8 cellular contexts compared by ENCODE assay signal in the genomic region with DNA sequence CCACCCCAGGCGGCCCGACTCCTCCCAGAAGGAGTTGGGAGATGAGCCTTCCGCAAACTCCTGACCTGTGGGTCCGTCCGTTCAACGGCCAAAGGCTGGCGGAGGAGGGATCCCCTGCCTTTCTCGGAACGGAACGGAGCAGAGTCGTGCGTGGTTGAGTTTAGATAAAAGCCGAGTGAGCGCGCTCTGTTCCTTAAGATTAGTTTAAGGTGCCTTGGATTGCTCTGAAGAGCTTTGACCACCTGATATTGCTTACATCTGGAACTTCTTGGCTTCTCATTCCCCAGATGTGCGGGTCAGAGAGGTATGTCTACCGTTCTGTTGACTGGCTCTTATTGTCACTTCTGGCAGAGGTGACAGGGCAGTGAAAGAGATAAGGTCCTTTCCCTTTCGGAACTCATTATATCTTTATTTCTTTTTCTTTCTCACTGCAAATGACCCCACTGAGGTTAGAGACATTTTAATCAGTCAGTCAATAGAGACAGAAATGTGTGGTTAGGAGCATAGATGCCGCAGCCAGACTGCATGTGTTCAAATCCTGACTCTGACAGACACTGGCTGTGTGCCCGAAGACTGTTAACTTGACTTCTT. TPM values are rescaled to one million over a fixed set of nuclear protein-coding genes. Genes with fewer than 3 reads are reported as not detected.
A peak's percentile ranks its signal among the peaks of the same experiment; 100 is the strongest.
DNase-seq lines count a peak whose midpoint lies in the region; ATAC-seq and TF ChIP-seq lines count a peak whose summit lies in the region.

A gene with protein sequence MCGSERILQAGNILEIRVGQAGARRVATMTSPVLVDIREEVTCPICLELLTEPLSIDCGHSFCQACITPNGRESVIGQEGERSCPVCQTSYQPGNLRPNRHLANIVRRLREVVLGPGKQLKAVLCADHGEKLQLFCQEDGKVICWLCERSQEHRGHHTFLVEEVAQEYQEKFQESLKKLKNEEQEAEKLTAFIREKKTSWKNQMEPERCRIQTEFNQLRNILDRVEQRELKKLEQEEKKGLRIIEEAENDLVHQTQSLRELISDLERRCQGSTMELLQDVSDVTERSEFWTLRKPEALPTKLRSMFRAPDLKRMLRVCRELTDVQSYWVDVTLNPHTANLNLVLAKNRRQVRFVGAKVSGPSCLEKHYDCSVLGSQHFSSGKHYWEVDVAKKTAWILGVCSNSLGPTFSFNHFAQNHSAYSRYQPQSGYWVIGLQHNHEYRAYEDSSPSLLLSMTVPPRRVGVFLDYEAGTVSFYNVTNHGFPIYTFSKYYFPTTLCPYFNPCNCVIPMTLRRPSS (plus strand): TSS at position 27 of the 591 bp plus-strand sequence. CDS start 261 bp downstream, at position 288.

- H3K4me1 ChIP-seq in skeletal muscle tissue (ENCODE audit: control insufficient read depth in 3 of 3, insufficient read depth in 3 of 3, low read length in 3 of 3): peaks cover 0 to 5% (median 3%) of the 10 kb centered on the region in 3 donors

- no peaks in the 10 kb centered on the region for H3K27me3 ChIP-seq in skeletal muscle tissue (ENCODE audit: control insufficient read depth in 3 of 3, insufficient read depth in 3 of 3, low read length in 3 of 3)

- H3K36me3 ChIP-seq in skeletal muscle tissue (ENCODE audit: control insufficient read depth in 3 of 3, insufficient read depth in 3 of 3, low read length in 3 of 3): no peaks in the 10 kb centered on the region

- in situ Hi-C loops in astrocyte of the spinal cord (cut with HindIII; ENCODE audit: low sequenced_read_pairs): no loop called here

- ATAC-seq in GM19023 (IDR thresholded peaks at IDR 0.05; ENCODE audit: unreplicated experiment): peak; percentile 50

- no peak within 1 kb of the TSS for H3K27ac ChIP-seq in skeletal muscle tissue (ENCODE audit: low read depth, low read length)

- no peaks in the 10 kb centered on the region for H3K9me3 ChIP-seq in skeletal muscle tissue (ENCODE audit: control insufficient read depth in 3 of 3, low read length in 3 of 3)

- peak; percentile 53 for DNase-seq in AG08396 (ENCODE audit: low spot score)
- DNase-seq in HUDEP-2 (lab: John Stamatoyannopoulos, UW; ENCODE audit: unreplicated experiment in 76 of 76): peak in 72 of 76 experiments; percentile 10 to 84 (median 56)
- DNase-seq in astrocyte of the spinal cord (ENCODE audit: low read depth, low spot score): peak; percentile 53
- DNase-seq in iPS-NIHi11 (ENCODE audit: low spot score): peak; percentile 51
- DNase-seq in pons (ENCODE audit: low spot score): no peak
- no peak for DNase-seq in SK-N-DZ (ENCODE audit: low spot score)

- TF ChIP-seq CTCF in astrocyte of the spinal cord (IDR thresholded peaks at IDR 0.05; ENCODE audit: low read depth, low read length): no peak

- peak within 1 kb of the TSS; percentile 41 to 74 (median 73) for H3K9ac ChIP-seq in skeletal muscle tissue (ENCODE audit: low read depth in 1 of 3, low read length in 3 of 3)

- H3K4me3 ChIP-seq in astrocyte of the spinal cord (ENCODE audit: low read depth, low read length): peak within 1 kb of the TSS; percentile 54
- H3K4me3 ChIP-seq in skeletal muscle tissue (ENCODE audit: low read length in 3 of 3): peak within 1 kb of the TSS; percentile 56 to 83 (median 72)

RNA-seq across cellular contexts. Expression of the gene that starts here (rescaled TPM):
- total RNA-seq in skeletal muscle tissue: 1.6 TPM
- polyA plus RNA-seq in SK-N-DZ (2014; cell fraction: cytosol; rRNA removed): 0.07 and 0.21 TPM in 2 replicates
- polyA plus RNA-seq in SK-N-DZ (2014; cell fraction: nucleus; rRNA removed): 0.03 and 3.7 TPM in 2 replicates

Comparison
In these comparisons a context has a peak if more than half of its experiments do, and no peak if none do; other contexts are left out.
1. DNase-seq: peak in AG08396 (single experiment), HUDEP-2 (72 of 76), astrocyte of the spinal cord (single experiment) and iPS-NIHi11 (single experiment); none in pons (single experiment) and SK-N-DZ (single experiment).